10 cellular contexts compared by ENCODE assay signal in the genomic region with DNA sequence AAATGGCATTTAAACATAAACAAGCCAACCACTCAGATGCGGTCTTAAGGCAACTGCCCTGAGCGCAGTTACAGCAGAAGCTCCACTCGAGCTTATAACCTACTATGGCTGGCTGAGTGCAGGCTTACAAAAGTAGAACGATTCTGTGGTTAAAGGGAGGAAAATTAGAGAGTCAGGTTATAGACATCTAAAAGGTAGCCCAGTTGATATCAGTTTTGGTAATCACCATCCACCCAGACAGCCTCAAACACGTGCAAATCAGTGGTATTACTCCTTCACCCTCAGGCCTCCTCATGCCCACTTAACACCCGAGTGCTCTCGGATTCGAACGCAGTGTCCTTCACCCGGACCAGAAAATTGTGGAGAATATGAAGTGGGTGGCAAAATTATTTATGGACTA. TPM values are rescaled to one million over a fixed set of nuclear protein-coding genes. Genes with fewer than 3 reads are reported as not detected.
DNase-seq lines count a peak whose midpoint lies in the region; TF ChIP-seq lines count a peak whose summit lies in the region.
"Had no signal": no experiment of that assay in that cellular context is flagged by ENCODE, and none has a peak within 500 bp of the region (broad histone marks: within the 10 kb centered on the region; RNA-seq: fewer than 3 reads in every experiment).

No MANE protein-coding gene starts in this region.

- H3K9me3 ChIP-seq in thymus (ENCODE audit: control insufficient read depth), result no peaks in the 10 kb centered on the region

- H3K27ac ChIP-seq in thymus (ENCODE audit: low read depth), result peak overlapping the region; percentile 95

- H3K27ac Mint-ChIP-seq in activated CD4-positive, alpha-beta T cell treated with anti-CD3 and anti-CD28 coated beads, Interleukin-2, amount 10 ng/mL, durations not matched to agents 24 days and 14 days, result peak overlapping the region; percentile 90
- peak overlapping the region; percentile 90 for H3K27ac Mint-ChIP-seq in activated CD4-positive, alpha-beta T cell treated with anti-CD3 and anti-CD28 coated beads, Interleukin-2, amount 10 ng/mL, durations not matched to agents 7 days and 5 days
- no peak overlapping the region for H3K27ac Mint-ChIP-seq in glutamatergic neuron (ENCODE audit: unreplicated experiment)

- no peaks in the 10 kb centered on the region for H3K27me3 ChIP-seq in thymus (ENCODE audit: control insufficient read depth, insufficient read depth)

- H3K4me3 Mint-ChIP-seq in activated CD4-positive, alpha-beta T cell treated with anti-CD3 and anti-CD28 coated beads, Interleukin-2, amount 10 ng/mL, durations not matched to agents 24 days and 14 days, result peak overlapping the region; percentile 97
- peak overlapping the region; percentile 88 for H3K4me3 Mint-ChIP-seq in activated CD4-positive, alpha-beta T cell treated with anti-CD3 and anti-CD28 coated beads, Interleukin-2, amount 10 ng/mL, durations not matched to agents 7 days and 5 days
- H3K4me3 Mint-ChIP-seq in glutamatergic neuron (ENCODE audit: unreplicated experiment), result peak overlapping the region; percentile 4

- H3K27me3 Mint-ChIP-seq in activated CD4-positive, alpha-beta T cell treated with anti-CD3 and anti-CD28 coated beads, Interleukin-2, amount 10 ng/mL, durations not matched to agents 24 days and 14 days, result peaks cover 13% of the 10 kb centered on the region
- peaks cover 14% of the 10 kb centered on the region for H3K27me3 Mint-ChIP-seq in activated CD4-positive, alpha-beta T cell treated with anti-CD3 and anti-CD28 coated beads, Interleukin-2, amount 10 ng/mL, durations not matched to agents 7 days and 5 days
- H3K27me3 Mint-ChIP-seq in glutamatergic neuron (ENCODE audit: unreplicated experiment), result peaks cover 28% of the 10 kb centered on the region

- H3K4me3 ChIP-seq in thymus (ENCODE audit: low read length), result peak overlapping the region; percentile 68

- 14% methylated on average over 10 of the region's 10 CpGs for WGBS in thymus

- H3K9me3 Mint-ChIP-seq in activated CD4-positive, alpha-beta T cell treated with anti-CD3 and anti-CD28 coated beads, Interleukin-2, amount 10 ng/mL, durations not matched to agents 24 days and 14 days, result no peaks in the 10 kb centered on the region
- no peaks in the 10 kb centered on the region for H3K9me3 Mint-ChIP-seq in activated CD4-positive, alpha-beta T cell treated with anti-CD3 and anti-CD28 coated beads, Interleukin-2, amount 10 ng/mL, durations not matched to agents 7 days and 5 days
- peaks cover 12% of the 10 kb centered on the region for H3K9me3 Mint-ChIP-seq in glutamatergic neuron (ENCODE audit: unreplicated experiment)

- H3K36me3 Mint-ChIP-seq in activated CD4-positive, alpha-beta T cell treated with anti-CD3 and anti-CD28 coated beads, Interleukin-2, amount 10 ng/mL, durations not matched to agents 24 days and 14 days (ENCODE audit: low read depth), result peaks cover 34% of the 10 kb centered on the region
- peaks cover 60% of the 10 kb centered on the region for H3K36me3 Mint-ChIP-seq in activated CD4-positive, alpha-beta T cell treated with anti-CD3 and anti-CD28 coated beads, Interleukin-2, amount 10 ng/mL, durations not matched to agents 7 days and 5 days (ENCODE audit: low read depth)
- H3K36me3 Mint-ChIP-seq in glutamatergic neuron (ENCODE audit: unreplicated experiment), result no peaks in the 10 kb centered on the region

- no peak for TF ChIP-seq CTCF in glutamatergic neuron (IDR thresholded peaks at IDR 0.05; ENCODE audit: partially characterized antibody, unreplicated experiment)

- POLR2A ChIA-PET in activated CD4-positive, alpha-beta T cell treated with anti-CD3 and anti-CD28 coated beads, Interleukin-2, amount 10 ng/mL, durations not matched to agents 7 days and 5 days (lab: Charles Lee), result no interaction called here

- CTCF ChIA-PET in activated CD4-positive, alpha-beta T cell treated with anti-CD3 and anti-CD28 coated beads, Interleukin-2, amount 10 ng/mL, durations not matched to agents 7 days and 5 days (lab: Charles Lee), result no interaction called here

- intact Hi-C loops in activated CD4-positive, alpha-beta T cell treated with anti-CD3 and anti-CD28 coated beads, Interleukin-2, amount 10 ng/mL, durations not matched to agents 24 days and 14 days (cut with micrococcal nuclease), result loop anchor here (1.0 to 5.0 kb wide), 2 partner anchors 21 to 192 kb away; no protein-coding TSS in a partner anchor

- peaks cover 53% of the 10 kb centered on the region for H3K4me1 Mint-ChIP-seq in activated CD4-positive, alpha-beta T cell treated with anti-CD3 and anti-CD28 coated beads, Interleukin-2, amount 10 ng/mL, durations not matched to agents 24 days and 14 days
- peaks cover 31% of the 10 kb centered on the region for H3K4me1 Mint-ChIP-seq in activated CD4-positive, alpha-beta T cell treated with anti-CD3 and anti-CD28 coated beads, Interleukin-2, amount 10 ng/mL, durations not matched to agents 7 days and 5 days
- H3K4me1 Mint-ChIP-seq in glutamatergic neuron (ENCODE audit: low read depth, unreplicated experiment), result peaks cover 16% of the 10 kb centered on the region

- peaks cover 15% of the 10 kb centered on the region for H3K36me3 ChIP-seq in thymus (ENCODE audit: control insufficient read depth, insufficient read depth)

- peaks cover 7% of the 10 kb centered on the region for H3K4me1 ChIP-seq in thymus (ENCODE audit: control insufficient read depth, insufficient read depth, low read length)

- DNase-seq in activated CD4-positive, alpha-beta T cell treated with anti-CD3 and anti-CD28 coated beads, Interleukin-2, amount 10 ng/mL, durations not matched to agents 24 days and 14 days, result peak; percentile 78
- no peak for DNase-seq in activated CD4-positive, alpha-beta T cell treated with anti-CD3 and anti-CD28 coated beads, Interleukin-2, amount 50 U/mL, for 48 hours
- DNase-seq in activated CD4-positive, alpha-beta T cell treated with anti-CD3 and anti-CD28 coated beads, Interleukin-2, amount 10 ng/mL, durations not matched to agents 7 days and 5 days, result no peak
- DNase-seq in glutamatergic neuron (no peak), medulla oblongata (ENCODE audit: extremely low spot score) (no peak), midbrain (lab: John Stamatoyannopoulos, UW) (no peak)
- no peak for DNase-seq in stimulated activated CD4-positive, alpha-beta T cell treated with anti-CD3 and anti-CD28 coated beads, Interleukin-4, amount 100 ng/mL, for 24 hours
- DNase-seq: ACHN, KBM-7 had no signal

RNA-seq across cellular contexts. Expression of gene LEF1, which starts 3.1 kb away (rescaled TPM):
- total RNA-seq in activated CD4-positive, alpha-beta T cell treated with anti-CD3 and anti-CD28 coated beads, Interleukin-2, amount 10 ng/mL, durations not matched to agents 24 days and 14 days, result 131 and 141 TPM in 2 replicates
- total RNA-seq in activated CD4-positive, alpha-beta T cell treated with anti-CD3 and anti-CD28 coated beads, Interleukin-2, amount 10 ng/mL, durations not matched to agents 7 days and 5 days, result 100 to 1,000 TPM; 386 to 498 TPM
- 0.98 TPM for total RNA-seq in glutamatergic neuron (ENCODE audit: unreplicated experiment)
- polyA plus RNA-seq in thymus, result 536 TPM

Comparison
In these comparisons a context has a peak if more than half of its experiments do, and no peak if none do; other contexts are left out.
1. H3K4me3 Mint-ChIP-seq: peak in every context shown above with its lines; median percentile 97 in activated CD4-positive, alpha-beta T cell treated with anti-CD3 and anti-CD28 coated beads, Interleukin-2, amount 10 ng/mL, durations not matched to agents 24 days and 14 days; 88 in activated CD4-positive, alpha-beta T cell treated with anti-CD3 and anti-CD28 coated beads, Interleukin-2, amount 10 ng/mL, durations not matched to agents 7 days and 5 days; 4 in glutamatergic neuron.
2. RNA of gene LEF1, which starts 3.1 kb away (total RNA-seq): 386 to 498 TPM in activated CD4-positive, alpha-beta T cell treated with anti-CD3 and anti-CD28 coated beads, Interleukin-2, amount 10 ng/mL, durations not matched to agents 7 days and 5 days and 131 to 141 TPM in activated CD4-positive, alpha-beta T cell treated with anti-CD3 and anti-CD28 coated beads, Interleukin-2, amount 10 ng/mL, durations not matched to agents 24 days and 14 days; 0.98 TPM in glutamatergic neuron (single experiment); every median in the first group is over 10 times any median in the second.